Comparison of ENCODE assay signal across 20 cellular contexts in genomic region chr4:28508649-28509048, GRCh38.
"Had no signal": no experiment of that assay in that cellular context is flagged by ENCODE, and none has a peak within 500 bp of the region (broad histone marks: within the 10 kb centered on the region; RNA-seq: fewer than 3 reads in every experiment).

No MANE protein-coding gene starts in this region.

- H3K36me3 ChIP-seq: esophagus muscularis mucosa, gastroesophageal sphincter, neutrophil, spleen, tibial nerve, upper lobe of right lung had no signal

- H3K4me1 ChIP-seq: esophagus muscularis mucosa, gastroesophageal sphincter, psoas muscle, spleen, testis, tibial nerve, upper lobe of right lung had no signal

- H3K9me3 ChIP-seq: gastroesophageal sphincter, mucosa of descending colon, neutrophil, psoas muscle, testis, tibial nerve, upper lobe of right lung had no signal

- DNase-seq: effector memory CD8-positive, alpha-beta T cell; foreskin fibroblast; glutamatergic neuron; islet precursor cell; mammary epithelial cell; mucosa of descending colon; naive thymus-derived CD8-positive, alpha-beta T cell; psoas muscle; retina; spleen; stimulated activated CD4-positive, alpha-beta T cell treated with anti-CD3 and anti-CD28 coated beads, Interleukin-15, amount 100 ng/mL, for 24 hours; stimulated activated CD4-positive, alpha-beta T cell treated with anti-CD3 and anti-CD28 coated beads, Interleukin-1b, Interleukin-23, amount 100 ng/mL, for 48 hours; stimulated activated CD4-positive, alpha-beta T cell treated with anti-CD3 and anti-CD28 coated beads, Interleukin-4, amount 100 ng/mL, for 24 hours; testis; upper lobe of right lung had no signal

- H3K4me3 ChIP-seq: esophagus muscularis mucosa, gastroesophageal sphincter, mucosa of descending colon, psoas muscle, spleen, testis, tibial nerve, upper lobe of right lung had no signal

- H3K27me3 ChIP-seq: esophagus muscularis mucosa, gastroesophageal sphincter, neutrophil, spleen, testis, tibial nerve, upper lobe of right lung had no signal

- H3K27ac ChIP-seq: epithelial cell of prostate, esophagus muscularis mucosa, gastroesophageal sphincter, neutrophil, psoas muscle, spleen, testis, tibial nerve, upper lobe of right lung had no signal
